ENCODE assay signal across 1 cellular context in genomic region chr13:34751044-34751443, GRCh38.
TF ChIP-seq lines count a peak whose summit lies in the region.

No MANE protein-coding gene starts in this region.

TF ChIP-seq in WTC11, 78 proteins besides CTCF, POLR2A, EP300 and RAD21 (continued from another document):
- TF ChIP-seq, protein P1, sequence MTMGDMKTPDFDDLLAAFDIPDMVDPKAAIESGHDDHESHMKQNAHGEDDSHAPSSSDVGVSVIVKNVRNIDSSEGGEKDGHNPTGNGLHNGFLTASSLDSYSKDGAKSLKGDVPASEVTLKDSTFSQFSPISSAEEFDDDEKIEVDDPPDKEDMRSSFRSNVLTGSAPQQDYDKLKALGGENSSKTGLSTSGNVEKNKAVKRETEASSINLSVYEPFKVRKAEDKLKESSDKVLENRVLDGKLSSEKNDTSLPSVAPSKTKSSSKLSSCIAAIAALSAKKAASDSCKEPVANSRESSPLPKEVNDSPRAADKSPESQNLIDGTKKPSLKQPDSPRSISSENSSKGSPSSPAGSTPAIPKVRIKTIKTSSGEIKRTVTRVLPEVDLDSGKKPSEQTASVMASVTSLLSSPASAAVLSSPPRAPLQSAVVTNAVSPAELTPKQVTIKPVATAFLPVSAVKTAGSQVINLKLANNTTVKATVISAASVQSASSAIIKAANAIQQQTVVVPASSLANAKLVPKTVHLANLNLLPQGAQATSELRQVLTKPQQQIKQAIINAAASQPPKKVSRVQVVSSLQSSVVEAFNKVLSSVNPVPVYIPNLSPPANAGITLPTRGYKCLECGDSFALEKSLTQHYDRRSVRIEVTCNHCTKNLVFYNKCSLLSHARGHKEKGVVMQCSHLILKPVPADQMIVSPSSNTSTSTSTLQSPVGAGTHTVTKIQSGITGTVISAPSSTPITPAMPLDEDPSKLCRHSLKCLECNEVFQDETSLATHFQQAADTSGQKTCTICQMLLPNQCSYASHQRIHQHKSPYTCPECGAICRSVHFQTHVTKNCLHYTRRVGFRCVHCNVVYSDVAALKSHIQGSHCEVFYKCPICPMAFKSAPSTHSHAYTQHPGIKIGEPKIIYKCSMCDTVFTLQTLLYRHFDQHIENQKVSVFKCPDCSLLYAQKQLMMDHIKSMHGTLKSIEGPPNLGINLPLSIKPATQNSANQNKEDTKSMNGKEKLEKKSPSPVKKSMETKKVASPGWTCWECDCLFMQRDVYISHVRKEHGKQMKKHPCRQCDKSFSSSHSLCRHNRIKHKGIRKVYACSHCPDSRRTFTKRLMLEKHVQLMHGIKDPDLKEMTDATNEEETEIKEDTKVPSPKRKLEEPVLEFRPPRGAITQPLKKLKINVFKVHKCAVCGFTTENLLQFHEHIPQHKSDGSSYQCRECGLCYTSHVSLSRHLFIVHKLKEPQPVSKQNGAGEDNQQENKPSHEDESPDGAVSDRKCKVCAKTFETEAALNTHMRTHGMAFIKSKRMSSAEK (CRISPR knock-in tag; IDR thresholded peaks at IDR 0.05; ENCODE audit: borderline replicate concordance): no peak
- TF ChIP-seq ZNF423 (CRISPR knock-in tag; IDR thresholded peaks at IDR 0.05): no peak
- TF ChIP-seq CREM (CRISPR knock-in tag; IDR thresholded peaks at IDR 0.05): no peak
- no peak for TF ChIP-seq ZNF416 (CRISPR knock-in tag; IDR thresholded peaks at IDR 0.05)
- no peak for TF ChIP-seq GTF2I (CRISPR knock-in tag; conservative IDR thresholded peaks at IDR 0.05)
- TF ChIP-seq ZNF232 (CRISPR knock-in tag; IDR thresholded peaks at IDR 0.05): no peak
- TF ChIP-seq, protein P2, sequence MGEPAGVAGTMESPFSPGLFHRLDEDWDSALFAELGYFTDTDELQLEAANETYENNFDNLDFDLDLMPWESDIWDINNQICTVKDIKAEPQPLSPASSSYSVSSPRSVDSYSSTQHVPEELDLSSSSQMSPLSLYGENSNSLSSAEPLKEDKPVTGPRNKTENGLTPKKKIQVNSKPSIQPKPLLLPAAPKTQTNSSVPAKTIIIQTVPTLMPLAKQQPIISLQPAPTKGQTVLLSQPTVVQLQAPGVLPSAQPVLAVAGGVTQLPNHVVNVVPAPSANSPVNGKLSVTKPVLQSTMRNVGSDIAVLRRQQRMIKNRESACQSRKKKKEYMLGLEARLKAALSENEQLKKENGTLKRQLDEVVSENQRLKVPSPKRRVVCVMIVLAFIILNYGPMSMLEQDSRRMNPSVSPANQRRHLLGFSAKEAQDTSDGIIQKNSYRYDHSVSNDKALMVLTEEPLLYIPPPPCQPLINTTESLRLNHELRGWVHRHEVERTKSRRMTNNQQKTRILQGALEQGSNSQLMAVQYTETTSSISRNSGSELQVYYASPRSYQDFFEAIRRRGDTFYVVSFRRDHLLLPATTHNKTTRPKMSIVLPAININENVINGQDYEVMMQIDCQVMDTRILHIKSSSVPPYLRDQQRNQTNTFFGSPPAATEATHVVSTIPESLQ (CRISPR knock-in tag; IDR thresholded peaks at IDR 0.05): no peak
- TF ChIP-seq ZBTB21 (CRISPR knock-in tag; IDR thresholded peaks at IDR 0.05; ENCODE audit: borderline replicate concordance): no peak
